8 cellular contexts compared by ENCODE assay signal in genomic region chr2:196638765-196639164, GRCh38. TPM values are rescaled to one million over a fixed set of nuclear protein-coding genes. Genes with fewer than 3 reads are reported as not detected.
DNase-seq lines count a peak whose midpoint lies in the region; ATAC-seq and TF ChIP-seq lines count a peak whose summit lies in the region.

No MANE protein-coding gene starts in this region.

- H3K4me1 ChIP-seq in skeletal muscle satellite cell (ENCODE audit: control insufficient read depth, insufficient read depth, low read length): peaks cover 2% of the 10 kb centered on the region

- peak overlapping the region; percentile 53 for H3K9ac ChIP-seq in skeletal muscle satellite cell (ENCODE audit: low read depth, low read length)

- intact Hi-C loops in left cardiac atrium (cut with DNase I): no loop called here

- H3K36me3 ChIP-seq in skeletal muscle satellite cell (ENCODE audit: insufficient read depth, low read length): no peaks in the 10 kb centered on the region

- no peaks in the 10 kb centered on the region; the same call in 1 of the 2 replicates for H3K27me3 Mint-ChIP-seq in WTC11 (ENCODE audit: low read depth)

- peak overlapping the region; percentile 80 for H3K4me2 ChIP-seq in skeletal muscle satellite cell (ENCODE audit: low read length)

- H3K9me3 Mint-ChIP-seq in WTC11: no peaks in the 10 kb centered on the region

- POLR2A ChIA-PET in WTC11 (lab: Charles Lee): no interaction called here

- no peaks in the 10 kb centered on the region for H3K27me3 ChIP-seq in skeletal muscle satellite cell (ENCODE audit: control insufficient read depth, insufficient read depth, low read length)

- no peak overlapping the region for H3K27ac Mint-ChIP-seq in WTC11

- H3K4me1 Mint-ChIP-seq in WTC11: peaks cover 42% of the 10 kb centered on the region

- peak overlapping the region; percentile 83 for H3K4me3 Mint-ChIP-seq in WTC11

- no peaks in the 10 kb centered on the region for H3K36me3 Mint-ChIP-seq in WTC11

- H3K4me3 ChIP-seq in skeletal muscle satellite cell (ENCODE audit: low read length): peak overlapping the region; percentile 91

- no peak for TF ChIP-seq CTCF in WTC11 (IDR thresholded peaks at IDR 0.05)

- ATAC-seq in WTC11: no peak
- ATAC-seq in left cardiac atrium: no peak
- ATAC-seq in GM18868 (IDR thresholded peaks at IDR 0.05; ENCODE audit: unreplicated experiment): no peak

- no peaks in the 10 kb centered on the region for H3K9me3 ChIP-seq in skeletal muscle satellite cell (replicated peaks; ENCODE audit: low read length)

- peak; percentile 3 for DNase-seq in NK-92 treated with Interleukin-12 subunit alpha and Interleukin-12 subunit beta, amount 100 ng/mL, for 24 hours (lab: John Stamatoyannopoulos, UW)
- DNase-seq in NK-92 (lab: John Stamatoyannopoulos, UW; ENCODE audit: unreplicated experiment) (no peak), WTC11 (ENCODE audit: low spot score) (no peak), left cardiac atrium (peak; percentile 24), NCI-H226 (no peak)
- DNase-seq in effector CD4-positive, alpha-beta T cell: no peak

- CTCF ChIA-PET in WTC11 (lab: Charles Lee): interaction anchor here (1.3 to 1.5 kb wide), 2 partner anchors 17 to 112 kb away, joined by 3 to 4 read pairs; no protein-coding TSS in a partner anchor

TF ChIP-seq in WTC11, 78 proteins besides CTCF, POLR2A, EP300 and RAD21:
- TF ChIP-seq ZMAT4 (CRISPR knock-in tag; IDR thresholded peaks at IDR 0.05) (no peak), OVOL2 (CRISPR knock-in tag; IDR thresholded peaks at IDR 0.05; ENCODE audit: borderline replicate concordance) (no peak), FOXJ3 (CRISPR knock-in tag; IDR thresholded peaks at IDR 0.05; ENCODE audit: borderline replicate concordance) (no peak), ZBTB43 (CRISPR knock-in tag; IDR thresholded peaks at IDR 0.05) (no peak), AR (CRISPR knock-in tag; IDR thresholded peaks at IDR 0.05) (no peak), ZNF423 (CRISPR knock-in tag; IDR thresholded peaks at IDR 0.05) (no peak), ZNF532 (CRISPR knock-in tag; IDR thresholded peaks at IDR 0.05; ENCODE audit: borderline replicate concordance) (no peak), MYBL2 (CRISPR knock-in tag; IDR thresholded peaks at IDR 0.05) (no peak)
- TF ChIP-seq, protein P1, sequence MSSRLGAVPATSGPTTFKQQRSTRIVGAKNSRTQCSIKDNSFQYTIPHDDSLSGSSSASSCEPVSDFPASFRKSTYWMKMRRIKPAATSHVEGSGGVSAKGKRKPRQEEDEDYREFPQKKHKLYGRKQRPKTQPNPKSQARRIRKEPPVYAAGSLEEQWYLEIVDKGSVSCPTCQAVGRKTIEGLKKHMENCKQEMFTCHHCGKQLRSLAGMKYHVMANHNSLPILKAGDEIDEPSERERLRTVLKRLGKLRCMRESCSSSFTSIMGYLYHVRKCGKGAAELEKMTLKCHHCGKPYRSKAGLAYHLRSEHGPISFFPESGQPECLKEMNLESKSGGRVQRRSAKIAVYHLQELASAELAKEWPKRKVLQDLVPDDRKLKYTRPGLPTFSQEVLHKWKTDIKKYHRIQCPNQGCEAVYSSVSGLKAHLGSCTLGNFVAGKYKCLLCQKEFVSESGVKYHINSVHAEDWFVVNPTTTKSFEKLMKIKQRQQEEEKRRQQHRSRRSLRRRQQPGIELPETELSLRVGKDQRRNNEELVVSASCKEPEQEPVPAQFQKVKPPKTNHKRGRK (CRISPR knock-in tag; IDR thresholded peaks at IDR 0.05; ENCODE audit: borderline replicate concordance): no peak
- TF ChIP-seq, protein P2, sequence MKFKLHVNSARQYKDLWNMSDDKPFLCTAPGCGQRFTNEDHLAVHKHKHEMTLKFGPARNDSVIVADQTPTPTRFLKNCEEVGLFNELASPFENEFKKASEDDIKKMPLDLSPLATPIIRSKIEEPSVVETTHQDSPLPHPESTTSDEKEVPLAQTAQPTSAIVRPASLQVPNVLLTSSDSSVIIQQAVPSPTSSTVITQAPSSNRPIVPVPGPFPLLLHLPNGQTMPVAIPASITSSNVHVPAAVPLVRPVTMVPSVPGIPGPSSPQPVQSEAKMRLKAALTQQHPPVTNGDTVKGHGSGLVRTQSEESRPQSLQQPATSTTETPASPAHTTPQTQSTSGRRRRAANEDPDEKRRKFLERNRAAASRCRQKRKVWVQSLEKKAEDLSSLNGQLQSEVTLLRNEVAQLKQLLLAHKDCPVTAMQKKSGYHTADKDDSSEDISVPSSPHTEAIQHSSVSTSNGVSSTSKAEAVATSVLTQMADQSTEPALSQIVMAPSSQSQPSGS (CRISPR knock-in tag; IDR thresholded peaks at IDR 0.05; ENCODE audit: borderline replicate concordance, low read depth): no peak
- TF ChIP-seq, protein P3, sequence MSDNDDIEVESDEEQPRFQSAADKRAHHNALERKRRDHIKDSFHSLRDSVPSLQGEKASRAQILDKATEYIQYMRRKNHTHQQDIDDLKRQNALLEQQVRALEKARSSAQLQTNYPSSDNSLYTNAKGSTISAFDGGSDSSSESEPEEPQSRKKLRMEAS (CRISPR knock-in tag; IDR thresholded peaks at IDR 0.05): no peak

RNA-seq across cellular contexts. Expression of gene CCDC150, which starts 0.8 kb away (rescaled TPM):
- total RNA-seq in WTC11 (2021) (37.1 to 43.0 TPM (median 38.2 TPM) in 3 replicates), left cardiac atrium (1 to 10 TPM; 1.5 to 2.5 TPM)
- 5.3 and 6.6 TPM in 2 replicates for total RNA-seq in skeletal muscle satellite cell (2012; rRNA removed)

RNA-seq across cellular contexts. Expression of gene HECW2, which starts 45.4 kb away (rescaled TPM):
- 3.0 to 4.1 TPM (median 3.3 TPM) in 3 replicates for total RNA-seq in WTC11 (2021)
- total RNA-seq in left cardiac atrium: 10 to 100 TPM; 17.7 to 21.2 TPM
- total RNA-seq in skeletal muscle satellite cell (2012; rRNA removed): 1.0 and 1.7 TPM in 2 replicates

Comparison
In these comparisons a context has a peak if more than half of its experiments do, and no peak if none do; other contexts are left out.
1. DNase-seq: peak in NK-92 treated with Interleukin-12 subunit alpha and Interleukin-12 subunit beta, amount 100 ng/mL, for 24 hours (single experiment) and left cardiac atrium (single experiment); none in NK-92 (single experiment), WTC11 (single experiment), NCI-H226 (single experiment) and effector CD4-positive, alpha-beta T cell (single experiment).
2. RNA of gene CCDC150, which starts 0.8 kb away (total RNA-seq): 37.1 to 43.0 TPM in WTC11; 1.5 to 2.5 TPM in left cardiac atrium; every median in the first group is over 10 times any median in the second.